Comparison of ENCODE assay signal across 1 cellular context in the genomic region with DNA sequence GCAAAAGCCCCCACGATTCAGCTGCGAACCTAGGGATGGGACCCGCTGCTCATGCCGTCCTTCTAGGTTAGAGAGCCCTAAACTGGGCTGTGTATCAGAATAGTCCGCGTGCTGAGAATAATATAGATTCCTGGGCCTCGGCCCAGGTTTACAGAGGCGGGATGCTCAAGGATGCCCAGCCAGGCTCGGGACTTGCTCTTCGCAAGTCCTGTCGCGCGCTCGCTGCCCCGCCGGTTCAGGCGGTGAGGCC.
TF ChIP-seq lines count a peak whose summit lies in the region.

No MANE protein-coding gene starts in this region.

TF ChIP-seq in WTC11, 78 proteins besides CTCF, POLR2A, EP300 and RAD21 (continued from another document):
- TF ChIP-seq, protein P1, sequence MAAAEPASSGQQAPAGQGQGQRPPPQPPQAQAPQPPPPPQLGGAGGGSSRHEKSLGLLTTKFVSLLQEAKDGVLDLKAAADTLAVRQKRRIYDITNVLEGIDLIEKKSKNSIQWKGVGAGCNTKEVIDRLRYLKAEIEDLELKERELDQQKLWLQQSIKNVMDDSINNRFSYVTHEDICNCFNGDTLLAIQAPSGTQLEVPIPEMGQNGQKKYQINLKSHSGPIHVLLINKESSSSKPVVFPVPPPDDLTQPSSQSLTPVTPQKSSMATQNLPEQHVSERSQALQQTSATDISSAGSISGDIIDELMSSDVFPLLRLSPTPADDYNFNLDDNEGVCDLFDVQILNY (CRISPR knock-in tag; IDR thresholded peaks at IDR 0.05): no peak
- TF ChIP-seq CREM (CRISPR knock-in tag; IDR thresholded peaks at IDR 0.05): no peak
- TF ChIP-seq ZNF281 (CRISPR knock-in tag; IDR thresholded peaks at IDR 0.05): no peak
- TF ChIP-seq RORB (CRISPR knock-in tag; IDR thresholded peaks at IDR 0.05): no peak
- no peak for TF ChIP-seq TCF7 (CRISPR knock-in tag; IDR thresholded peaks at IDR 0.05; ENCODE audit: low read depth)
- TF ChIP-seq, protein P2, sequence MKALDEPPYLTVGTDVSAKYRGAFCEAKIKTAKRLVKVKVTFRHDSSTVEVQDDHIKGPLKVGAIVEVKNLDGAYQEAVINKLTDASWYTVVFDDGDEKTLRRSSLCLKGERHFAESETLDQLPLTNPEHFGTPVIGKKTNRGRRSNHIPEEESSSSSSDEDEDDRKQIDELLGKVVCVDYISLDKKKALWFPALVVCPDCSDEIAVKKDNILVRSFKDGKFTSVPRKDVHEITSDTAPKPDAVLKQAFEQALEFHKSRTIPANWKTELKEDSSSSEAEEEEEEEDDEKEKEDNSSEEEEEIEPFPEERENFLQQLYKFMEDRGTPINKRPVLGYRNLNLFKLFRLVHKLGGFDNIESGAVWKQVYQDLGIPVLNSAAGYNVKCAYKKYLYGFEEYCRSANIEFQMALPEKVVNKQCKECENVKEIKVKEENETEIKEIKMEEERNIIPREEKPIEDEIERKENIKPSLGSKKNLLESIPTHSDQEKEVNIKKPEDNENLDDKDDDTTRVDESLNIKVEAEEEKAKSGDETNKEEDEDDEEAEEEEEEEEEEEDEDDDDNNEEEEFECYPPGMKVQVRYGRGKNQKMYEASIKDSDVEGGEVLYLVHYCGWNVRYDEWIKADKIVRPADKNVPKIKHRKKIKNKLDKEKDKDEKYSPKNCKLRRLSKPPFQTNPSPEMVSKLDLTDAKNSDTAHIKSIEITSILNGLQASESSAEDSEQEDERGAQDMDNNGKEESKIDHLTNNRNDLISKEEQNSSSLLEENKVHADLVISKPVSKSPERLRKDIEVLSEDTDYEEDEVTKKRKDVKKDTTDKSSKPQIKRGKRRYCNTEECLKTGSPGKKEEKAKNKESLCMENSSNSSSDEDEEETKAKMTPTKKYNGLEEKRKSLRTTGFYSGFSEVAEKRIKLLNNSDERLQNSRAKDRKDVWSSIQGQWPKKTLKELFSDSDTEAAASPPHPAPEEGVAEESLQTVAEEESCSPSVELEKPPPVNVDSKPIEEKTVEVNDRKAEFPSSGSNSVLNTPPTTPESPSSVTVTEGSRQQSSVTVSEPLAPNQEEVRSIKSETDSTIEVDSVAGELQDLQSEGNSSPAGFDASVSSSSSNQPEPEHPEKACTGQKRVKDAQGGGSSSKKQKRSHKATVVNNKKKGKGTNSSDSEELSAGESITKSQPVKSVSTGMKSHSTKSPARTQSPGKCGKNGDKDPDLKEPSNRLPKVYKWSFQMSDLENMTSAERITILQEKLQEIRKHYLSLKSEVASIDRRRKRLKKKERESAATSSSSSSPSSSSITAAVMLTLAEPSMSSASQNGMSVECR (CRISPR knock-in tag; IDR thresholded peaks at IDR 0.05; ENCODE audit: borderline replicate concordance): no peak
- no peak for TF ChIP-seq CREB1 (CRISPR knock-in tag; IDR thresholded peaks at IDR 0.05)
- no peak for TF ChIP-seq GRHL2 (CRISPR knock-in tag; IDR thresholded peaks at IDR 0.05; ENCODE audit: insufficient replicate concordance, severe bottlenecking)
